Comparison of ENCODE assay signal across 16 cellular contexts in the genomic region with DNA sequence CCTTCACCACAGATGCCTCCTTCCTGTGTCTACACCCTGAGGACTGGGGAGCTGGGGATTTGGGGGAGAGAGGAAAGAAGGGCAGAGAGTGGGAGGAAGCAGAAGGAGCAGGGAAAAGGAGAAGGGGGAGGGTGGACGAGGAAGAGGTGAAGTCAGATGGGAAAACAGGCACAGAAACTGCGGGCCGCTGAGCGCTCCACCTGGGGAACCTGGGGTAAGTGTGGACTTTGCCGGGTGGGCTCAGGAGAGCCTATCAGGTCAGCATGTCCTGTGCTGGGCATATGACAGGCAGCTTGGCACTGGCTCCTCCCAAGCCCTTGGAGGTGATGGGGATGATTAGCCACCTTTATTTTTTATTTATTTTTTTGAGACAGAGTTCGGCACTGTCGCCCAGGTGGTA.
DNase-seq lines count a peak whose midpoint lies in the region; ATAC-seq and TF ChIP-seq lines count a peak whose summit lies in the region.
"Had no signal": no experiment of that assay in that cellular context is flagged by ENCODE, and none has a peak within 500 bp of the region (broad histone marks: within the 10 kb centered on the region; RNA-seq: fewer than 3 reads in every experiment).

No MANE protein-coding gene starts in this region.

- intact Hi-C loops in heart right ventricle (cut with DNase I) (loop anchor here in 1 of 10 donors (5.0 kb wide), 1 partner anchor 64 kb away; a partner anchor contains a TSS), left cardiac atrium (cut with DNase I) (no loop called here), esophagus squamous epithelium (cut with DNase I) (no loop called here)

- H4K8ac ChIP-seq in trophoblast cell (ENCODE audit: low read depth, low read length) = peak overlapping the region; percentile 20

- no peak for ATAC-seq in heart right ventricle
- ATAC-seq in left cardiac atrium = no peak
- no peak for ATAC-seq in GM21423 (IDR thresholded peaks at IDR 0.05; ENCODE audit: unreplicated experiment)
- ATAC-seq in activated T-cell treated with anti-CD3 and anti-CD28 coated beads, Interleukin-2, amount 50 U/mL, for 72 hours (replicated peaks in 1 of 2) = no peak
- ATAC-seq: PC-3, SK-N-SH treated with all-trans-retinoic acid at 6 μM for 48 hours had no signal

- H3K27ac ChIP-seq in heart right ventricle (peak overlapping the region in 7 of 10 donors; percentile 7 to 58 (median 48)), esophagus squamous epithelium (peak overlapping the region; percentile 71 to 82 (median 78)), trophoblast cell (ENCODE audit: low read depth, low read length) (no peak overlapping the region)

- H3K9ac ChIP-seq in trophoblast cell (ENCODE audit: low read length) = no peak overlapping the region

- no peaks in the 10 kb centered on the region for H3K4me1 Mint-ChIP-seq in activated T-cell treated with anti-CD3 and anti-CD28 coated beads, Interleukin-2, amount 50 U/mL, for 72 hours (ENCODE audit: low read depth)
- H3K4me1 Mint-ChIP-seq: activated CD4-positive, alpha-beta T cell treated with anti-CD3 and anti-CD28 coated beads, Interleukin-2, amount 10 ng/mL, durations not matched to agents 7 days and 5 days had no signal

- H3K14ac ChIP-seq in trophoblast cell (ENCODE audit: low read length) = peak overlapping the region; percentile 61

- no peaks in the 10 kb centered on the region for H3K9me3 Mint-ChIP-seq in activated T-cell treated with anti-CD3 and anti-CD28 coated beads, Interleukin-2, amount 50 U/mL, for 72 hours
- H3K9me3 Mint-ChIP-seq: activated CD4-positive, alpha-beta T cell treated with anti-CD3 and anti-CD28 coated beads, Interleukin-2, amount 10 ng/mL, durations not matched to agents 7 days and 5 days; IgD-negative memory B cell had no signal

- no peak for TF ChIP-seq CTCF in heart right ventricle (IDR thresholded peaks at IDR 0.05)
- no peak for TF ChIP-seq CTCF in esophagus squamous epithelium (IDR thresholded peaks at IDR 0.05)

- no peak overlapping the region for H3K23ac ChIP-seq in trophoblast cell (ENCODE audit: low read length)

- H2BK12ac ChIP-seq in trophoblast cell (ENCODE audit: low read length) = peak overlapping the region; percentile 81

- peaks cover 6% of the 10 kb centered on the region for H3K79me1 ChIP-seq in trophoblast cell (ENCODE audit: low read length)

- TF ChIP-seq POLR2A in esophagus squamous epithelium (IDR thresholded peaks at IDR 0.05) = no peak

- no peak overlapping the region for H3K4me3 Mint-ChIP-seq in activated T-cell treated with anti-CD3 and anti-CD28 coated beads, Interleukin-2, amount 50 U/mL, for 72 hours
- H3K4me3 Mint-ChIP-seq: activated CD4-positive, alpha-beta T cell treated with anti-CD3 and anti-CD28 coated beads, Interleukin-2, amount 10 ng/mL, durations not matched to agents 7 days and 5 days; activated naive CD8-positive, alpha-beta T cell; IgD-negative memory B cell had no signal

- peak overlapping the region; percentile 15 for H2BK120ac ChIP-seq in trophoblast cell (ENCODE audit: insufficient read depth, low read length, poor library complexity)

- H3K27me3 ChIP-seq in heart right ventricle (no peaks in the 10 kb centered on the region), esophagus squamous epithelium (no peaks in the 10 kb centered on the region), trophoblast cell (ENCODE audit: insufficient read depth, low read length) (no peaks in the 10 kb centered on the region)

- H3K79me2 ChIP-seq in trophoblast cell (ENCODE audit: control insufficient read depth, insufficient read depth, low read length, poor library complexity) = no peaks in the 10 kb centered on the region

- no peak overlapping the region for H3K27ac Mint-ChIP-seq in activated T-cell treated with anti-CD3 and anti-CD28 coated beads, Interleukin-2, amount 50 U/mL, for 72 hours
- H3K27ac Mint-ChIP-seq: activated CD4-positive, alpha-beta T cell treated with anti-CD3 and anti-CD28 coated beads, Interleukin-2, amount 10 ng/mL, durations not matched to agents 7 days and 5 days; activated naive CD8-positive, alpha-beta T cell; IgD-negative memory B cell had no signal

- H3K4me3 ChIP-seq in heart right ventricle = no peak overlapping the region
- peak overlapping the region in 1 of 4 donors; percentile 28 for H3K4me3 ChIP-seq in esophagus squamous epithelium
- H3K4me3 ChIP-seq in trophoblast cell (ENCODE audit: low read depth, low read length) = no peak overlapping the region

- H3K9me3 ChIP-seq in heart right ventricle (no peaks in the 10 kb centered on the region), esophagus squamous epithelium (no peaks in the 10 kb centered on the region), trophoblast cell (ENCODE audit: insufficient read depth, low read depth, low read length) (no peaks in the 10 kb centered on the region)

- H4K12ac ChIP-seq in trophoblast cell (ENCODE audit: low read depth, low read length) = peak overlapping the region; percentile 48

- no peak overlapping the region for H3K4ac ChIP-seq in trophoblast cell (ENCODE audit: low read depth, low read length)

- H3K27me3 Mint-ChIP-seq in activated T-cell treated with anti-CD3 and anti-CD28 coated beads, Interleukin-2, amount 50 U/mL, for 72 hours (ENCODE audit: low read depth) = no peaks in the 10 kb centered on the region
- H3K27me3 Mint-ChIP-seq: activated CD4-positive, alpha-beta T cell treated with anti-CD3 and anti-CD28 coated beads, Interleukin-2, amount 10 ng/mL, durations not matched to agents 7 days and 5 days; activated naive CD8-positive, alpha-beta T cell had no signal

- H3K36me3 ChIP-seq in heart right ventricle (peaks cover 0 to 4% (median 0%) of the 10 kb centered on the region in 9 donors), esophagus squamous epithelium (no peaks in the 10 kb centered on the region), trophoblast cell (ENCODE audit: control insufficient read depth in 1 of 2, insufficient read depth in 2 of 2, low read length in 2 of 2) (no peaks in the 10 kb centered on the region)

- H2AK5ac ChIP-seq in trophoblast cell (ENCODE audit: low read length) = peak overlapping the region; percentile 31

- no peak for DNase-seq in heart right ventricle
- no peak for DNase-seq in left cardiac atrium
- no peak for DNase-seq in esophagus squamous epithelium (lab: John Stamatoyannopoulos, UW)
- DNase-seq in trophoblast cell = no peak
- DNase-seq in A172 (ENCODE audit: low spot score) = no peak
- no peak for DNase-seq in stimulated activated CD4-positive, alpha-beta T cell treated with anti-CD3 and anti-CD28 coated beads, Interleukin-4, amount 100 ng/mL, for 24 hours
- DNase-seq in activated T-cell treated with anti-CD3 and anti-CD28 coated beads, Interleukin-2, amount 50 U/mL, for 72 hours = no peak
- DNase-seq: activated CD4-positive, alpha-beta T cell treated with anti-CD3 and anti-CD28 coated beads, Interleukin-2, amount 10 ng/mL, durations not matched to agents 7 days and 5 days; activated T-cell treated with anti-CD3 and anti-CD28 coated beads for 4 hours; cerebellar nuclear complex; GF-D8; PC-3 had no signal

- peaks cover 8 to 53% (median 44%) of the 10 kb centered on the region in 9 donors for H3K4me1 ChIP-seq in heart right ventricle
- H3K4me1 ChIP-seq in esophagus squamous epithelium = peaks cover 22 to 80% (median 26%) of the 10 kb centered on the region in 3 donors
- H3K4me1 ChIP-seq in trophoblast cell (ENCODE audit: control insufficient read depth in 1 of 2, insufficient read depth in 2 of 2, low read length in 2 of 2) = peaks cover 11 to 18% of the 10 kb centered on the region in 2 experiments

- no peak overlapping the region for H3K4me2 ChIP-seq in trophoblast cell (ENCODE audit: low read length)

- H4K91ac ChIP-seq in trophoblast cell (ENCODE audit: low read depth, low read length) = peak overlapping the region; percentile 81

- peak overlapping the region; percentile 31 for H2BK5ac ChIP-seq in trophoblast cell (ENCODE audit: low read depth, low read length, poor library complexity)

- no peaks in the 10 kb centered on the region for H3K36me3 Mint-ChIP-seq in activated T-cell treated with anti-CD3 and anti-CD28 coated beads, Interleukin-2, amount 50 U/mL, for 72 hours (ENCODE audit: insufficient read depth in 2 of 2)
- H3K36me3 Mint-ChIP-seq: activated naive CD8-positive, alpha-beta T cell had no signal

- H2AFZ ChIP-seq in trophoblast cell (ENCODE audit: insufficient read depth, low read length, poor library complexity) = no peak overlapping the region

- 90 to 94% methylated on average over 7 of the region's 7 CpGs for WGBS in heart right ventricle, 2 donors
- 50 to 59% methylated on average over 7 of the region's 7 CpGs for WGBS in esophagus squamous epithelium, 2 donors
- WGBS in trophoblast cell (ENCODE audit: extremely low coverage, insufficient coverage, insufficient read length) = no CpG with 5 or more reads among the region's 7 CpGs

- peak overlapping the region; percentile 82 for H3K18ac ChIP-seq in trophoblast cell (ENCODE audit: low read length)
